ENCODE assay signal across 33 cellular contexts in genomic region chr13:108827637-108828036, GRCh38.
DNase-seq lines count a peak whose midpoint lies in the region; ATAC-seq, FAIRE-seq and TF ChIP-seq lines count a peak whose summit lies in the region.
"Had no signal": no experiment of that assay in that cellular context is flagged by ENCODE, and none has a peak within 500 bp of the region (broad histone marks: within the 10 kb centered on the region; RNA-seq: fewer than 3 reads in every experiment).

No MANE protein-coding gene starts in this region.

- H3K27ac Mint-ChIP-seq in stimulated activated effector memory CD8-positive, alpha-beta T cell treated with anti-CD3 and anti-CD28 coated beads, Interleukin-12 subunit alpha, Interleukin-12 subunit beta, amount 100 ng/mL, for 72 hours: no peak overlapping the region
- H3K27ac Mint-ChIP-seq: activated CD8-positive, alpha-beta memory T cell treated with anti-CD3 and anti-CD28 coated beads, Interleukin-2, amount 10 ng/mL, durations not matched to agents 7 days and 5 days; activated naive CD8-positive, alpha-beta T cell treated with anti-CD3 and anti-CD28 coated beads, Interleukin-2, amount 50 U/mL, for 24 hours; CD8-positive, alpha-beta memory T cell; dendritic cell treated with granulocyte-macrophage colony-stimulating factor and Interleukin-4, amounts not matched to agents 40 ng/mL and 50 ng/mL, for 4 days; mesothelial cell of epicardium; naive B cell; T-helper 17 cell; type B pancreatic cell had no signal

- H3K27ac ChIP-seq in uterus: no peak overlapping the region
- H3K27ac ChIP-seq: psoas muscle had no signal

- no peaks in the 10 kb centered on the region for H3K9me3 ChIP-seq in uterus
- H3K9me3 ChIP-seq: psoas muscle had no signal

- H3K4me3 ChIP-seq in uterus: no peak overlapping the region
- H3K4me3 ChIP-seq: psoas muscle had no signal

- intact Hi-C loops in uterus (cut with DNase I; ENCODE audit: low total_unique reads): no loop called here

- TF ChIP-seq CTCF in uterus (IDR thresholded peaks at IDR 0.05): no peak

- no peaks in the 10 kb centered on the region for H3K36me3 ChIP-seq in uterus

- ATAC-seq in HG02623 (IDR thresholded peaks at IDR 0.05; ENCODE audit: unreplicated experiment): no peak
- no peak for ATAC-seq in stimulated activated effector memory CD8-positive, alpha-beta T cell treated with anti-CD3 and anti-CD28 coated beads, Interleukin-12 subunit alpha, Interleukin-12 subunit beta, amount 100 ng/mL, for 72 hours
- ATAC-seq: activated CD8-positive, alpha-beta memory T cell treated with anti-CD3 and anti-CD28 coated beads, Interleukin-2, amount 10 ng/mL, durations not matched to agents 7 days and 5 days; activated naive CD8-positive, alpha-beta T cell treated with anti-CD3 and anti-CD28 coated beads, Interleukin-2, amount 50 U/mL, for 24 hours; esophagus mucosa; psoas muscle; T-helper 17 cell had no signal

- H3K4me3 Mint-ChIP-seq in stimulated activated effector memory CD8-positive, alpha-beta T cell treated with anti-CD3 and anti-CD28 coated beads, Interleukin-12 subunit alpha, Interleukin-12 subunit beta, amount 100 ng/mL, for 72 hours: no peak overlapping the region
- H3K4me3 Mint-ChIP-seq: activated CD8-positive, alpha-beta memory T cell treated with anti-CD3 and anti-CD28 coated beads, Interleukin-2, amount 10 ng/mL, durations not matched to agents 7 days and 5 days; activated naive CD8-positive, alpha-beta T cell treated with anti-CD3 and anti-CD28 coated beads, Interleukin-2, amount 50 U/mL, for 24 hours; CD8-positive, alpha-beta memory T cell; central memory CD8-positive, alpha-beta T cell; dendritic cell treated with granulocyte-macrophage colony-stimulating factor and Interleukin-4, amounts not matched to agents 40 ng/mL and 50 ng/mL, for 4 days; mesothelial cell of epicardium; naive B cell; T-helper 17 cell; type B pancreatic cell had no signal

- no peak for TF ChIP-seq POLR2A in H54 (IDR thresholded peaks at IDR 0.05; ENCODE audit: low read depth, low read length)
- no peak for TF ChIP-seq POLR2A in uterus (IDR thresholded peaks at IDR 0.05)

- DNase-seq in H54 (ENCODE audit: insufficient read length, low spot score) (no peak), NCI-H1105 (lab: John Stamatoyannopoulos, UW) (peak; percentile 94), NCI-H524 treated with DMSO at 0.1 percent for 48 hours (lab: John Stamatoyannopoulos, UW) (peak; percentile 74), uterus (no peak)
- DNase-seq in stimulated activated effector memory CD8-positive, alpha-beta T cell treated with anti-CD3 and anti-CD28 coated beads, Interleukin-12 subunit alpha, Interleukin-12 subunit beta, amount 100 ng/mL, for 72 hours (ENCODE audit: low spot score in 2 of 2): no peak
- DNase-seq: activated CD4-positive, alpha-beta T cell treated with anti-CD3 and anti-CD28 coated beads, Interleukin-2, amount 50 U/mL, for 4 hours; activated CD4-positive, CD25-positive, alpha-beta regulatory T cell; activated CD8-positive, alpha-beta memory T cell treated with anti-CD3 and anti-CD28 coated beads, Interleukin-2, amount 10 ng/mL, durations not matched to agents 7 days and 5 days; activated naive CD8-positive, alpha-beta T cell treated with anti-CD3 and anti-CD28 coated beads, Interleukin-2, amount 50 U/mL, for 24 hours; activated T-cell treated with anti-CD3 and anti-CD28 coated beads, Interleukin-2, amount 50 U/mL, for 48 hours; CD8-positive, alpha-beta memory T cell; DMS153; glutamatergic neuron; H7; KBM-7; MM.1S; naive B cell; NCI-H69; nucleus accumbens; OCI-M1; psoas muscle; stimulated activated CD4-positive, alpha-beta T cell treated with anti-CD3 and anti-CD28 coated beads, Interleukin-4, amount 100 ng/mL, for 24 hours; T-helper 17 cell had no signal

- peaks cover 5% of the 10 kb centered on the region for H3K9me3 Mint-ChIP-seq in stimulated activated effector memory CD8-positive, alpha-beta T cell treated with anti-CD3 and anti-CD28 coated beads, Interleukin-12 subunit alpha, Interleukin-12 subunit beta, amount 100 ng/mL, for 72 hours
- H3K9me3 Mint-ChIP-seq: type B pancreatic cell had no signal

- no peaks in the 10 kb centered on the region for H3K27me3 ChIP-seq in uterus

- no peaks in the 10 kb centered on the region for H3K4me1 ChIP-seq in uterus
- H3K4me1 ChIP-seq: psoas muscle had no signal

- FAIRE-seq in H54 (lab: Jason Lieb, UNC) (peak; percentile 27), islet of Langerhans (lab: Jason Lieb, UNC) (peak; percentile 97)
- FAIRE-seq: GM12891, keratinocyte, TTC549 had no signal

- H3K36me3 Mint-ChIP-seq in stimulated activated effector memory CD8-positive, alpha-beta T cell treated with anti-CD3 and anti-CD28 coated beads, Interleukin-12 subunit alpha, Interleukin-12 subunit beta, amount 100 ng/mL, for 72 hours: no peaks in the 10 kb centered on the region
- H3K36me3 Mint-ChIP-seq: activated CD8-positive, alpha-beta memory T cell treated with anti-CD3 and anti-CD28 coated beads, Interleukin-2, amount 10 ng/mL, durations not matched to agents 7 days and 5 days; CD8-positive, alpha-beta memory T cell; type B pancreatic cell had no signal

- no peaks in the 10 kb centered on the region for H3K4me1 Mint-ChIP-seq in stimulated activated effector memory CD8-positive, alpha-beta T cell treated with anti-CD3 and anti-CD28 coated beads, Interleukin-12 subunit alpha, Interleukin-12 subunit beta, amount 100 ng/mL, for 72 hours
- H3K4me1 Mint-ChIP-seq: activated CD8-positive, alpha-beta memory T cell treated with anti-CD3 and anti-CD28 coated beads, Interleukin-2, amount 10 ng/mL, durations not matched to agents 7 days and 5 days; activated naive CD8-positive, alpha-beta T cell treated with anti-CD3 and anti-CD28 coated beads, Interleukin-2, amount 50 U/mL, for 24 hours; CD8-positive, alpha-beta memory T cell; central memory CD8-positive, alpha-beta T cell; naive B cell; T-helper 17 cell had no signal

Comparison
In these comparisons a context has a peak if more than half of its experiments do, and no peak if none do; other contexts are left out.
1. DNase-seq: peak in NCI-H1105 (single experiment) and NCI-H524 treated with DMSO at 0.1 percent for 48 hours (single experiment); none in H54 (single experiment), uterus (0 of 2) and stimulated activated effector memory CD8-positive, alpha-beta T cell treated with anti-CD3 and anti-CD28 coated beads, Interleukin-12 subunit alpha, Interleukin-12 subunit beta, amount 100 ng/mL, for 72 hours (0 of 2).